In the genomic region with DNA sequence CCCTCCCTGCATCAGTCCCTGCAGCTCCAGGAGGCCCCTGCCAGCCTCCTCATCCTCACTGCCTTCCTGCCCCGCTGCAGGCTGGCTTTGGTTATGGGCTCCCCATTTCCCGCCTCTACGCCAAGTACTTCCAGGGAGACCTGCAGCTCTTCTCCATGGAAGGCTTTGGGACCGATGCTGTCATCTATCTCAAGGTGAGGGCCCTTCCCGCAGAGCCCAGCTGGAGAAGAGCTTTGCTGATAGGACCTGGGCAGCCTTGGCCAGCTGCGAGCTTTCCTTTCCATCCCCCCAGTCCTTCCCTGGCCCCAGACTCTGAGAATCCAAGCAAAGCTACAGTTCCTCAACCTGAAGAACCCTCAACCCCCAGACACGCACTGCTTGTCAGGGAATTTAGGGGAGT, we compare ENCODE assay signal across 31 cellular contexts. TPM values are rescaled to one million over a fixed set of nuclear protein-coding genes. Genes with fewer than 3 reads are reported as not detected.
"Had no signal": no experiment of that assay in that cellular context is flagged by ENCODE, and none has a peak within 500 bp of the region (broad histone marks: within the 10 kb centered on the region; RNA-seq: fewer than 3 reads in every experiment).

No MANE protein-coding gene starts in this region.

- H3K27me3 Mint-ChIP-seq: activated CD4-positive, alpha-beta T cell treated with anti-CD3 and anti-CD28 coated beads, Interleukin-2, amount 10 ng/mL, durations not matched to agents 7 days and 5 days; activated CD8-positive, alpha-beta memory T cell treated with anti-CD3 and anti-CD28 coated beads, Interleukin-2, amount 10 ng/mL, durations not matched to agents 7 days and 5 days; activated CD8-positive, alpha-beta T cell treated with anti-CD3 and anti-CD28 coated beads for 36 hours; brain; central memory CD8-positive, alpha-beta T cell had no signal

- H3K36me3 ChIP-seq: colonic mucosa, neutrophil had no signal

- H3K36me3 Mint-ChIP-seq: activated CD8-positive, alpha-beta memory T cell treated with anti-CD3 and anti-CD28 coated beads, Interleukin-2, amount 10 ng/mL, durations not matched to agents 7 days and 5 days; natural killer cell had no signal

- H3K9me3 ChIP-seq: colonic mucosa, esophagus squamous epithelium, gastroesophageal sphincter, left lung, neutrophil, pancreas, testis, upper lobe of left lung had no signal

- H3K4me1 Mint-ChIP-seq: activated CD4-positive, alpha-beta T cell treated with anti-CD3 and anti-CD28 coated beads, Interleukin-2, amount 10 ng/mL, durations not matched to agents 7 days and 5 days; activated CD8-positive, alpha-beta memory T cell treated with anti-CD3 and anti-CD28 coated beads, Interleukin-2, amount 10 ng/mL, durations not matched to agents 7 days and 5 days; activated naive CD8-positive, alpha-beta T cell treated with anti-CD3 and anti-CD28 coated beads, Interleukin-2, amount 50 U/mL, for 24 hours; stimulated activated memory B cell treated with anti-CD40 and anti-IgM and Interleukin-4, amounts not matched to agents 10 μg/mL and 1 μg/mL and 100 μg/mL, for 72 hours; T-cell had no signal

- H3K27ac Mint-ChIP-seq: activated CD4-positive, alpha-beta T cell treated with anti-CD3 and anti-CD28 coated beads, Interleukin-2, amount 10 ng/mL, durations not matched to agents 7 days and 5 days; activated CD8-positive, alpha-beta memory T cell treated with anti-CD3 and anti-CD28 coated beads, Interleukin-2, amount 10 ng/mL, durations not matched to agents 7 days and 5 days; activated naive CD8-positive, alpha-beta T cell treated with anti-CD3 and anti-CD28 coated beads, Interleukin-2, amount 50 U/mL, for 24 hours; endodermal cell; stimulated activated memory B cell treated with anti-CD40 and anti-IgM and Interleukin-4, amounts not matched to agents 10 μg/mL and 1 μg/mL and 100 μg/mL, for 72 hours; T-cell; T-helper 2 cell treated with Interferon-gamma antibody and Interleukin-4, amounts not matched to agents 5 μg/mL and 100 μg/mL, for 36 hours had no signal

- DNase-seq: activated CD4-positive, alpha-beta T cell treated with anti-CD3 and anti-CD28 coated beads, Interleukin-2, amount 10 ng/mL, durations not matched to agents 7 days and 5 days; activated CD4-positive, CD25-positive, alpha-beta regulatory T cell treated with anti-CD3 and anti-CD28 coated beads, Interleukin-2, amount 50 U/mL, for 72 hours; activated CD8-positive, alpha-beta memory T cell treated with anti-CD3 and anti-CD28 coated beads, Interleukin-2, amount 10 ng/mL, durations not matched to agents 7 days and 5 days; activated CD8-positive, alpha-beta T cell treated with anti-CD3 and anti-CD28 coated beads for 36 hours; activated gamma-delta T cell; activated naive CD4-positive, alpha-beta T cell treated with anti-CD3 and anti-CD28 coated beads, Interleukin-2, amount 50 U/mL, for 16 hours; activated naive CD8-positive, alpha-beta T cell treated with anti-CD3 and anti-CD28 coated beads, Interleukin-2, amount 50 U/mL, for 24 hours; activated T-cell treated with anti-CD3 and anti-CD28 coated beads for 4 hours; aorta; colonic mucosa; endodermal cell; esophagus squamous epithelium; mammary epithelial cell; midbrain; natural killer cell; small intestine; stimulated activated CD4-positive, alpha-beta T cell treated with anti-CD3 and anti-CD28 coated beads, Interleukin-2, amount 100 ng/mL, for 24 hours; T-cell; testis had no signal

- H3K27me3 ChIP-seq: colonic mucosa, esophagus squamous epithelium, gastroesophageal sphincter, pancreas, testis, upper lobe of left lung had no signal

- H3K4me3 Mint-ChIP-seq: activated CD4-positive, alpha-beta T cell treated with anti-CD3 and anti-CD28 coated beads, Interleukin-2, amount 10 ng/mL, durations not matched to agents 7 days and 5 days; activated CD8-positive, alpha-beta memory T cell treated with anti-CD3 and anti-CD28 coated beads, Interleukin-2, amount 10 ng/mL, durations not matched to agents 7 days and 5 days; activated CD8-positive, alpha-beta T cell treated with anti-CD3 and anti-CD28 coated beads for 36 hours; activated naive CD8-positive, alpha-beta T cell treated with anti-CD3 and anti-CD28 coated beads, Interleukin-2, amount 50 U/mL, for 24 hours; brain; central memory CD8-positive, alpha-beta T cell; endodermal cell; natural killer cell; stimulated activated memory B cell treated with anti-CD40 and anti-IgM and Interleukin-4, amounts not matched to agents 10 μg/mL and 1 μg/mL and 100 μg/mL, for 72 hours; T-cell; T-helper 2 cell treated with Interferon-gamma antibody and Interleukin-4, amounts not matched to agents 5 μg/mL and 100 μg/mL, for 36 hours had no signal

- ATAC-seq: activated CD8-positive, alpha-beta memory T cell treated with anti-CD3 and anti-CD28 coated beads, Interleukin-2, amount 10 ng/mL, durations not matched to agents 7 days and 5 days; activated CD8-positive, alpha-beta T cell treated with anti-CD3 and anti-CD28 coated beads for 36 hours; activated naive CD8-positive, alpha-beta T cell treated with anti-CD3 and anti-CD28 coated beads, Interleukin-2, amount 50 U/mL, for 24 hours; gastroesophageal sphincter; left lung; natural killer cell; pancreas; sciatic nerve; T-cell had no signal

- H3K9me3 Mint-ChIP-seq: activated CD4-positive, alpha-beta T cell treated with anti-CD3 and anti-CD28 coated beads, Interleukin-2, amount 10 ng/mL, durations not matched to agents 7 days and 5 days; activated CD8-positive, alpha-beta T cell treated with anti-CD3 and anti-CD28 coated beads for 36 hours; activated naive CD8-positive, alpha-beta T cell treated with anti-CD3 and anti-CD28 coated beads, Interleukin-2, amount 50 U/mL, for 24 hours; brain; central memory CD8-positive, alpha-beta T cell; endodermal cell; natural killer cell; stimulated activated memory B cell treated with anti-CD40 and anti-IgM and Interleukin-4, amounts not matched to agents 10 μg/mL and 1 μg/mL and 100 μg/mL, for 72 hours; T-cell; T-helper 2 cell treated with Interferon-gamma antibody and Interleukin-4, amounts not matched to agents 5 μg/mL and 100 μg/mL, for 36 hours had no signal

- H3K27ac ChIP-seq: colonic mucosa, left lung, neutrophil, pancreas, testis, upper lobe of left lung, VCaP had no signal

- H3K4me3 ChIP-seq: colonic mucosa, esophagus squamous epithelium, gastroesophageal sphincter, left lung, pancreas, testis, upper lobe of left lung had no signal

RNA-seq across cellular contexts. Expression of gene SGCA, which starts 56.6 kb away (rescaled TPM):
- total RNA-seq: activated CD4-positive, alpha-beta T cell treated with anti-CD3 and anti-CD28 coated beads, Interleukin-2, amount 10 ng/mL, durations not matched to agents 7 days and 5 days; kidney epithelial cell; mammary epithelial cell; natural killer cell had no signal
- polyA plus RNA-seq: mammary epithelial cell had no signal
